In the genomic region with DNA sequence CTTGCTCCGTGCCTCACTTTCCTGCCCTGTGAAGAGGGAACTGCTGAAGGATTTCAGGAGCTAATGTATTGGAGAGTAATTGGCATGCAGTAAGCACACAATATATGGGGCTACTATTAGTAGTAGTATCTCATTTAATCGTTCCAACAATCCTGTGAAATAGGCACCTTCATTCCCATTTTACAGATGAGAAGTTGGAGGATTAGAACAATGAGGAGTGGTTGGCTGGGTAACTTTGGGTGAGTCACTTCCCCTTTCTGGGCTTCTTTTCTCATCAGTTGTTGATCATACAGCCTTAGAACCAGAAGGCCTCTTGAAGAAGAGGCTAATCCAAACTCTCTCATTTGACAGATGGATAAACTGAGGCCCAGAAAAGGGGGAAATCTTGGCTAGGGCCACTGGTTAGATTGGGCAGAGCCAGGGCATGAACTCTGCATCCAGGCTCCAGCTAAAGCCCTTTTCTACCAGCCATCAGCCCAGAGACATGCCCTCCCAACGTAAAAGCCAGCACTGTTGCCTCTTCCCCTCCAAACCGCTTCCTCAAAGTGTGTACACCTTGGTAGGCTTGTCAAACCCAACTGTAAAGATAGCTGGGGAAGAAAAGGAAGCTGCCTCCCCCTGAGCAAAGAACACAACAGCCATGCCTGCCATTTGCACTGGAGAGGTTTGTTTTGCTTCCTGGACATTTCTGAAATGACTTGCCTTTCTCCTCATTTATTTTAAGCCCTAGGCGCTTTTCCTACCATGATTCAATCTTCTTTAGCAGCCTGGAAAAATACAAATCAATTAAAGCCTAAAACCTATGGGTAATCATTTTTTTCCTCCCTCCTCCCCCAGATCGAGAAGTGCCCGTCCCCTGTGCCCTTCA, we compare ENCODE assay signal across 8 cellular contexts. TPM values are rescaled to one million over a fixed set of nuclear protein-coding genes. Genes with fewer than 3 reads are reported as not detected.
DNase-seq lines count a peak whose midpoint lies in the region; ATAC-seq, FAIRE-seq and TF ChIP-seq lines count a peak whose summit lies in the region.
"Had no signal": no experiment of that assay in that cellular context is flagged by ENCODE, and none has a peak within 500 bp of the region (broad histone marks: within the 10 kb centered on the region; RNA-seq: fewer than 3 reads in every experiment).

No MANE protein-coding gene starts in this region.

- H3K9me3 ChIP-seq in PC-9 (ENCODE audit: insufficient read depth, low read depth), result no peaks in the 10 kb centered on the region
- no peaks in the 10 kb centered on the region for H3K9me3 ChIP-seq in esophagus muscularis mucosa
- H3K9me3 ChIP-seq in smooth muscle cell (replicated peaks; ENCODE audit: low read depth), result no peaks in the 10 kb centered on the region

- no peaks in the 10 kb centered on the region for H3K36me3 ChIP-seq in PC-9 (ENCODE audit: low read depth)
- H3K36me3 ChIP-seq in esophagus muscularis mucosa, result peaks cover 0 to 11% (median 4%) of the 10 kb centered on the region in 4 donors
- no peaks in the 10 kb centered on the region for H3K36me3 ChIP-seq in smooth muscle cell (ENCODE audit: low read depth)

- WGBS in esophagus muscularis mucosa, result 87% methylated on average over 7 of the region's 7 CpGs
- WGBS in smooth muscle cell (ENCODE audit: low lambda C conversion rate), result 87% methylated on average over 7 of the region's 7 CpGs

- H3K4me3 ChIP-seq in PC-9 (no peak overlapping the region; the same call in 1 of the 2 replicates), esophagus muscularis mucosa (peak overlapping the region; percentile 78 to 93 (median 87)), smooth muscle cell (peak overlapping the region; percentile 92)

- intact Hi-C loops in PC-9 (cut with micrococcal nuclease; ENCODE audit: unreplicated experiment) (no loop called here), esophagus muscularis mucosa (cut with DNase I) (loop anchor here (5.0 kb wide), 2 partner anchors 68 to 207 kb away; a partner anchor contains a TSS)

- H3F3A ChIP-seq in PC-9 (ENCODE audit: insufficient read depth, low read depth) (peaks cover 22% of the 10 kb centered on the region), smooth muscle cell (ENCODE audit: low read depth) (peaks cover 10% of the 10 kb centered on the region)

- POLR2A ChIA-PET in PC-9 (lab: Charles Lee; ENCODE audit: unreplicated experiment), result interaction anchor here (0.7 kb wide), 2 partner anchors 15 to 110 kb away, joined by 4 to 5 read pairs; no protein-coding TSS in a partner anchor

- H3K79me2 ChIP-seq in PC-9 (ENCODE audit: low read depth) (no peaks in the 10 kb centered on the region), smooth muscle cell (ENCODE audit: low read depth) (no peaks in the 10 kb centered on the region)

- no TSS peak for BruUV-seq in PC-9 (replicated peaks; lab: Mats Ljungman, UMichigan)

- CTCF ChIA-PET in PC-9 (lab: Charles Lee), result no interaction called here

- no peak for FAIRE-seq in H54 (lab: Jason Lieb, UNC)
- FAIRE-seq: endometrium had no signal

- H2AFZ ChIP-seq in PC-9 (no peak overlapping the region), smooth muscle cell (ENCODE audit: low read depth) (no peak overlapping the region)

- H3K27me3 ChIP-seq in PC-9 (ENCODE audit: insufficient read depth, low read depth) (no peaks in the 10 kb centered on the region), esophagus muscularis mucosa (no peaks in the 10 kb centered on the region), smooth muscle cell (ENCODE audit: low read depth) (no peaks in the 10 kb centered on the region)

- H3K9ac ChIP-seq in smooth muscle cell (ENCODE audit: low read depth), result no peak overlapping the region

- no peak for TF ChIP-seq EP300 in esophagus muscularis mucosa (IDR thresholded peaks at IDR 0.05)

- DNase-seq in H54 (ENCODE audit: insufficient read length, low spot score), result peak; percentile 33
- DNase-seq in PC-9, result no peak
- DNase-seq in esophagus muscularis mucosa (ENCODE audit: extremely low spot score), result no peak
- no peak for DNase-seq in smooth muscle cell (lab: John Stamatoyannopoulos, UW; ENCODE audit: unreplicated experiment)
- no peak for DNase-seq in stimulated activated CD4-positive, alpha-beta T cell treated with anti-CD3 and anti-CD28 coated beads, Interleukin-2, amount 100 ng/mL, for 24 hours
- DNase-seq in HT-29 (ENCODE audit: low spot score), result no peak

- peak overlapping the region; percentile 91 for H3K4me2 ChIP-seq in PC-9
- no peak overlapping the region for H3K4me2 ChIP-seq in smooth muscle cell

- ATAC-seq in GM21723 (IDR thresholded peaks at IDR 0.05; ENCODE audit: unreplicated experiment), result no peak

- TF ChIP-seq POLR2A in H54 (IDR thresholded peaks at IDR 0.05; ENCODE audit: low read depth, low read length) (no peak), esophagus muscularis mucosa (IDR thresholded peaks at IDR 0.05; ENCODE audit: low read depth) (no peak)

- no peaks in the 10 kb centered on the region for H3K9me2 ChIP-seq in PC-9 (ENCODE audit: insufficient read depth)

- TF ChIP-seq CTCF in PC-9 (conservative IDR thresholded peaks at IDR 0.05), result no peak
- TF ChIP-seq CTCF in esophagus muscularis mucosa (IDR thresholded peaks at IDR 0.05), result no peak
- TF ChIP-seq CTCF in smooth muscle cell (IDR thresholded peaks at IDR 0.05; ENCODE audit: borderline replicate concordance, insufficient read depth, poor library complexity, severe bottlenecking), result no peak

- H3K27ac ChIP-seq in PC-9, result no peak overlapping the region
- peak overlapping the region; percentile 78 to 90 (median 88) for H3K27ac ChIP-seq in esophagus muscularis mucosa (replicated peaks in 1 of 4)
- peak overlapping the region; percentile 91 for H3K27ac ChIP-seq in smooth muscle cell (ENCODE audit: low read depth)

- H4K20me1 ChIP-seq in PC-9 (ENCODE audit: insufficient read depth) (no peaks in the 10 kb centered on the region), smooth muscle cell (ENCODE audit: low read depth) (no peaks in the 10 kb centered on the region)

- 0 out of 2 replicates have a peak, but pooled peaks cover 4% of the 10 kb centered on the region for H3K4me1 ChIP-seq in PC-9 (replicated peaks; ENCODE audit: insufficient read depth)
- peaks cover 11 to 24% (median 16%) of the 10 kb centered on the region in 4 donors for H3K4me1 ChIP-seq in esophagus muscularis mucosa
- no peaks in the 10 kb centered on the region for H3K4me1 ChIP-seq in smooth muscle cell (ENCODE audit: low read depth)

RNA-seq across cellular contexts. Expression of a gene that starts 1.0 kb away (rescaled TPM):
- total RNA-seq in PC-9 (2021) (18.4 and 19.2 TPM in 2 replicates), esophagus muscularis mucosa (10 to 100 TPM in 1 of 4 donors, 1 to 10 TPM in 3; 3.3 to 10.1 (median 5.5) TPM), smooth muscle cell (0.99 and 2.4 TPM in 2 replicates)
- polyA plus RNA-seq in smooth muscle cell, result 6.8 and 8.9 TPM in 2 replicates
- 1.3 and 1.4 TPM in 2 replicates for total RNA-seq in HT-29 (2014; rRNA removed; shearing (Covaris generic))

RNA-seq across cellular contexts. Expression of a gene that starts 1.6 kb away (rescaled TPM):
- 5.4 and 7.2 TPM in 2 replicates for total RNA-seq in PC-9 (2021)
- 1 to 10 TPM in 2 of 4 donors, under 1 TPM in 2; 0.39 to 1.5 (median 0.90) TPM for total RNA-seq in esophagus muscularis mucosa
- total RNA-seq in smooth muscle cell, result 0.18 and 0.67 TPM in 2 replicates
- 1.2 and 1.4 TPM in 2 replicates for polyA plus RNA-seq in smooth muscle cell
- not detected in 2 replicates for total RNA-seq in HT-29 (2014; rRNA removed; shearing (Covaris generic))
